In the genomic region with DNA sequence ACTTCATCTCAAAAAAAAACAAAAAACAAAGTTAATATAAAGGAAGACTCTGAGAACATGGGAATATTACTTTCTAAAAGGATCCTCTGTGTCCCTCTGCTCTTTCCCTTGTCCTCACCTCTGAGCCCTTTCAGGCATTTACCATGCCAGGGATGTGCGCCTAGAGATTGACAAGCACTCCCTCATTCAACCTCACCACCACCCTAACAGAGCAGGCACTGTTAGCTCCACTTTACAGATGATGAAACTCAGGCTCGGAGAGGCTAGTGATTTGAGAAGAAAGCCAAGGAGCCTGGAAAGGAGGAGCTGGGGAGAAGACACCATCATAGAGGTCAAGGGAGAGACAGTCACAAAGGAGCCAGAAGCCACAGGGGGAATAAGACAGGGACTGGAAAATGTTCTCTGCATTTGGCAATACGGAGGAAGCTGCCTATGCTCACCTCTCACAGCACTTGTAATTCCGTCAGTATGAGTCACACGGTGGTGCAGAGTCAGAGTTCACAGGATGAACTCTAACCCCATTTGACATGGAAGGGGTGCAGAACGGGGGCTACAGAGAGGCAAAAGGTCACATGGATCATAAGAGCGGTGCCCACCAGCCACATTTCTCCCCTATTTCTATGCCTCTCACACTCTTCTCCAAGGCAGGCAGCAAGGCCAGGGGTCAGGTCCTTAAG, we compare ENCODE assay signal across 11 cellular contexts.
DNase-seq lines count a peak whose midpoint lies in the region; ATAC-seq, FAIRE-seq and TF ChIP-seq lines count a peak whose summit lies in the region.
"Had no signal": no experiment of that assay in that cellular context is flagged by ENCODE, and none has a peak within 500 bp of the region (broad histone marks: within the 10 kb centered on the region; RNA-seq: fewer than 3 reads in every experiment).

No MANE protein-coding gene starts in this region.

- ATAC-seq in activated naive CD4-positive, alpha-beta T cell treated with anti-CD3 and anti-CD28 coated beads, Interleukin-2, amount 50 U/mL, for 72 hours, result no peak
- ATAC-seq in psoas muscle, result peak in 3 of 4 donors; percentile 58 to 61 (median 59)

- H3K4me3 Mint-ChIP-seq in activated CD4-positive, alpha-beta T cell treated with anti-CD3 and anti-CD28 coated beads, Interleukin-2, amount 10 ng/mL, durations not matched to agents 7 days and 5 days, result no peak overlapping the region
- H3K4me3 Mint-ChIP-seq: IgD-negative memory B cell had no signal

- H2BK12ac ChIP-seq in H1 (ENCODE audit: low read depth, low read length), result no peak overlapping the region

- no peaks in the 10 kb centered on the region for H3K27me3 Mint-ChIP-seq in activated CD4-positive, alpha-beta T cell treated with anti-CD3 and anti-CD28 coated beads, Interleukin-2, amount 10 ng/mL, durations not matched to agents 7 days and 5 days

- H4K5ac ChIP-seq in H1 (ENCODE audit: insufficient read length, low read depth, low read length), result no peak overlapping the region

- intact Hi-C loops in psoas muscle (cut with DNase I), result no loop called here

- 0 out of 2 replicates have a peak overlapping the region, but pooled peaks have one; percentile 25 for H2BK5ac ChIP-seq in H1 (ENCODE audit: low read depth, low read length)

- H3K9me3 ChIP-seq in H1 (ENCODE audit: insufficient read depth in 2 of 2, low read depth in 1 of 2, low read length in 1 of 2) (no peaks in the 10 kb centered on the region), psoas muscle (peaks cover 3% of the 10 kb centered on the region)

- no peak overlapping the region for H2AK5ac ChIP-seq in H1 (ENCODE audit: low read depth, low read length)

- H3K14ac ChIP-seq in H1 (ENCODE audit: insufficient read length), result no peak overlapping the region

- H3K4me1 ChIP-seq in H1 (replicated peaks in 1 of 4; ENCODE audit: control insufficient read depth in 3 of 4, insufficient read depth in 4 of 4, low read length in 3 of 4) (no peaks in the 10 kb centered on the region), psoas muscle (no peaks in the 10 kb centered on the region)

- no peaks in the 10 kb centered on the region for H4K20me1 ChIP-seq in H1 (replicated peaks in 1 of 2; ENCODE audit: control insufficient read depth in 1 of 2, insufficient read depth in 2 of 2, low read length in 2 of 2)

- H3K56ac ChIP-seq in H1 (replicated peaks; ENCODE audit: insufficient read length, low read depth, low read length), result no peak overlapping the region

- TF ChIP-seq RAD21 in H1 (IDR thresholded peaks at IDR 0.05 in 1 of 2, conservative IDR thresholded peaks at IDR 0.05 in 1 of 2; ENCODE audit: low read depth in 2 of 2, low read length in 2 of 2), result no peak

- H3K4me2 ChIP-seq in H1 (ENCODE audit: insufficient read depth in 1 of 2, low read depth in 2 of 2, low read length in 2 of 2), result no peak overlapping the region

- H3K36me3 ChIP-seq in H1 (ENCODE audit: control insufficient read depth in 2 of 4, insufficient read depth in 4 of 4, low read length in 3 of 4) (peaks cover 0 to 6% (median 3%) of the 10 kb centered on the region in 4 experiments; a peak in 3 of 8 replicates), psoas muscle (ENCODE audit: insufficient read depth in 1 of 2, low read depth in 1 of 2) (peaks cover 0 to 66% of the 10 kb centered on the region in 2 donors)

- H3K23ac ChIP-seq in H1 (ENCODE audit: insufficient read length), result no peak overlapping the region

- H4K8ac ChIP-seq in H1 (ENCODE audit: extremely low read depth, insufficient read depth, low read length), result no peak overlapping the region

- H3K9ac ChIP-seq in H1 (replicated peaks in 1 of 4; ENCODE audit: extremely low read depth in 1 of 4, low read depth in 3 of 4, low read length in 3 of 4), result no peak overlapping the region

- CTCF ChIA-PET in H1 (lab: Charles Lee; ENCODE audit: partially characterized antibody), result interaction anchor here (1.0 to 2.3 kb wide), 3 partner anchors 12 to 26 kb away, joined by 3 to 6 read pairs (median 6); no protein-coding TSS in a partner anchor
- CTCF ChIA-PET in activated CD4-positive, alpha-beta T cell treated with anti-CD3 and anti-CD28 coated beads, Interleukin-2, amount 10 ng/mL, durations not matched to agents 7 days and 5 days (lab: Charles Lee), result interaction anchor here (1.9 to 2.3 kb wide), 2 partner anchors 13 to 27 kb away, joined by 7 read pairs; no protein-coding TSS in a partner anchor

- H3K27me3 ChIP-seq in H1 (replicated peaks in 1 of 4; ENCODE audit: control insufficient read depth in 3 of 4, extremely low read depth in 1 of 4, insufficient read depth in 3 of 4, low read length in 3 of 4) (no peaks in the 10 kb centered on the region), psoas muscle (ENCODE audit: insufficient read depth in 3 of 3, low read length in 2 of 3) (no peaks in the 10 kb centered on the region)
- H3K27me3 ChIP-seq: cardiac muscle cell had no signal

- H3K79me2 ChIP-seq in H1 (ENCODE audit: control insufficient read depth in 1 of 2, insufficient read depth in 2 of 2, low read length in 2 of 2), result no peaks in the 10 kb centered on the region

- H2BK20ac ChIP-seq in H1 (ENCODE audit: low read length), result no peak overlapping the region

- H3K4me1 Mint-ChIP-seq in activated CD4-positive, alpha-beta T cell treated with anti-CD3 and anti-CD28 coated beads, Interleukin-2, amount 10 ng/mL, durations not matched to agents 7 days and 5 days, result peaks cover 19% of the 10 kb centered on the region

- H3K79me1 ChIP-seq in H1 (ENCODE audit: low read depth, low read length), result no peaks in the 10 kb centered on the region

- no peak overlapping the region for H2BK120ac ChIP-seq in H1 (replicated peaks; ENCODE audit: low read depth, low read length)

- TF ChIP-seq CTCF in NB4 (IDR thresholded peaks at IDR 0.05; ENCODE audit: low read depth, low read length) (no peak), H1 (IDR thresholded peaks at IDR 0.05; ENCODE audit: control extremely low read depth in 1 of 3, insufficient read depth in 1 of 3, low read depth in 1 of 3, low read length in 3 of 3) (no peak), psoas muscle (IDR thresholded peaks at IDR 0.05) (no peak)

- peaks cover 21 to 40% of the 10 kb centered on the region in 2 donors for H3K36me3 Mint-ChIP-seq in activated naive CD4-positive, alpha-beta T cell treated with anti-CD3 and anti-CD28 coated beads, Interleukin-2, amount 50 U/mL, for 72 hours
- peaks cover 75% of the 10 kb centered on the region for H3K36me3 Mint-ChIP-seq in activated CD4-positive, alpha-beta T cell treated with anti-CD3 and anti-CD28 coated beads, Interleukin-2, amount 10 ng/mL, durations not matched to agents 7 days and 5 days (ENCODE audit: low read depth)

- no peak overlapping the region for H3K4me3 ChIP-seq in NB4 (ENCODE audit: low read depth, low read length)
- no peak overlapping the region for H3K4me3 ChIP-seq in H1 (ENCODE audit: extremely low read depth in 1 of 4, insufficient read depth in 2 of 4, low read depth in 3 of 4, low read length in 4 of 4)
- H3K4me3 ChIP-seq in psoas muscle, result no peak overlapping the region
- H3K4me3 ChIP-seq: cardiac muscle cell had no signal

- H4K91ac ChIP-seq in H1 (replicated peaks; ENCODE audit: insufficient read length, low read length), result no peak overlapping the region

- no peak overlapping the region for H3K18ac ChIP-seq in H1 (ENCODE audit: extremely low read depth, low read length)

- WGBS in H1 (ENCODE audit: extremely low coverage in 1 of 2, insufficient coverage in 1 of 2, insufficient read length in 1 of 2, insufficient replicate concordance in 2 of 2, low coverage in 1 of 2, low lambda C conversion rate in 2 of 2, missing lambda C conversion rate in 1 of 2), 2 experiments, result 85% methylated on average over 7 of the region's 7 CpGs; no CpG with 5 or more reads in 1 of the 2 experiments
- WGBS in psoas muscle, 3 donors, result 80 to 87% (median 85%) methylated on average over 7 of the region's 7 CpGs

- TF ChIP-seq EP300 in H1 (IDR thresholded peaks at IDR 0.05; ENCODE audit: borderline replicate concordance in 1 of 2, low read depth in 2 of 2, low read length in 2 of 2), result no peak

- POLR2A ChIA-PET in H1 (lab: Charles Lee; ENCODE audit: partially characterized antibody), result interaction anchor here (0.6 kb wide), 1 partner anchor 196 kb away, joined by 3 read pairs; no protein-coding TSS in a partner anchor
- POLR2A ChIA-PET in activated CD4-positive, alpha-beta T cell treated with anti-CD3 and anti-CD28 coated beads, Interleukin-2, amount 10 ng/mL, durations not matched to agents 7 days and 5 days (lab: Charles Lee), result no interaction called here

- no peak for DNase-seq in activated naive CD4-positive, alpha-beta T cell treated with anti-CD3 and anti-CD28 coated beads, Interleukin-2, amount 50 U/mL, for 72 hours (ENCODE audit: low spot score in 2 of 2)
- no peak for DNase-seq in activated naive CD4-positive, alpha-beta T cell treated with anti-CD3 and anti-CD28 coated beads, Interleukin-2, amount 50 U/mL, for 16 hours
- peak; percentile 36 for DNase-seq in NB4 (ENCODE audit: low read depth)
- no peak for DNase-seq in H1 (ENCODE audit: low read depth in 1 of 2, low spot score in 2 of 2)
- no peak for DNase-seq in psoas muscle
- DNase-seq in SW 1271 (lab: John Stamatoyannopoulos, UW), result no peak
- no peak for DNase-seq in SHP77 (lab: John Stamatoyannopoulos, UW)
- DNase-seq in activated CD4-positive, alpha-beta T cell treated with anti-CD3 and anti-CD28 coated beads, Interleukin-2, amount 10 ng/mL, durations not matched to agents 7 days and 5 days, result no peak
- DNase-seq: stimulated activated CD4-positive, alpha-beta T cell treated with anti-CD3 and anti-CD28 coated beads, Interleukin-2, amount 100 ng/mL, for 48 hours had no signal

- H3K27ac ChIP-seq in H1 (ENCODE audit: low read depth, low read length) (no peak overlapping the region), psoas muscle (no peak overlapping the region)
- H3K27ac ChIP-seq: cardiac muscle cell had no signal

- peaks cover 0 to 10% of the 10 kb centered on the region in 2 donors for H3K9me3 Mint-ChIP-seq in activated naive CD4-positive, alpha-beta T cell treated with anti-CD3 and anti-CD28 coated beads, Interleukin-2, amount 50 U/mL, for 72 hours
- H3K9me3 Mint-ChIP-seq in activated CD4-positive, alpha-beta T cell treated with anti-CD3 and anti-CD28 coated beads, Interleukin-2, amount 10 ng/mL, durations not matched to agents 7 days and 5 days, result no peaks in the 10 kb centered on the region

- peak overlapping the region; percentile 39 to 69 for H3K27ac Mint-ChIP-seq in activated naive CD4-positive, alpha-beta T cell treated with anti-CD3 and anti-CD28 coated beads, Interleukin-2, amount 50 U/mL, for 72 hours
- no peak overlapping the region for H3K27ac Mint-ChIP-seq in activated CD4-positive, alpha-beta T cell treated with anti-CD3 and anti-CD28 coated beads, Interleukin-2, amount 10 ng/mL, durations not matched to agents 7 days and 5 days
- H3K27ac Mint-ChIP-seq: IgD-negative memory B cell had no signal

- H2AFZ ChIP-seq in H1 (ENCODE audit: low read length), result no peak overlapping the region

- no peak for FAIRE-seq in H1 (lab: Jason Lieb, UNC)

- no peaks in the 10 kb centered on the region for H3K23me2 ChIP-seq in H1 (ENCODE audit: low read depth, low read length)

- no peak overlapping the region for H2BK15ac ChIP-seq in H1 (ENCODE audit: low read length)

- H3K4ac ChIP-seq in H1 (replicated peaks; ENCODE audit: insufficient read length, low read depth, low read length), result no peak overlapping the region

- TF ChIP-seq POLR2A in NB4 (IDR thresholded peaks at IDR 0.05; ENCODE audit: extremely low read depth, insufficient read length) (no peak), H1 (IDR thresholded peaks at IDR 0.05; ENCODE audit: control extremely low read depth in 1 of 2, low read depth in 2 of 2, low read length in 2 of 2) (no peak)

Comparison
In these comparisons a context has a peak if more than half of its experiments do, and no peak if none do; other contexts are left out.
1. ATAC-seq: peak in psoas muscle (3 of 4); none in activated naive CD4-positive, alpha-beta T cell treated with anti-CD3 and anti-CD28 coated beads, Interleukin-2, amount 50 U/mL, for 72 hours (0 of 2).